ENCODE assay signal across 8 cellular contexts in the genomic region with DNA sequence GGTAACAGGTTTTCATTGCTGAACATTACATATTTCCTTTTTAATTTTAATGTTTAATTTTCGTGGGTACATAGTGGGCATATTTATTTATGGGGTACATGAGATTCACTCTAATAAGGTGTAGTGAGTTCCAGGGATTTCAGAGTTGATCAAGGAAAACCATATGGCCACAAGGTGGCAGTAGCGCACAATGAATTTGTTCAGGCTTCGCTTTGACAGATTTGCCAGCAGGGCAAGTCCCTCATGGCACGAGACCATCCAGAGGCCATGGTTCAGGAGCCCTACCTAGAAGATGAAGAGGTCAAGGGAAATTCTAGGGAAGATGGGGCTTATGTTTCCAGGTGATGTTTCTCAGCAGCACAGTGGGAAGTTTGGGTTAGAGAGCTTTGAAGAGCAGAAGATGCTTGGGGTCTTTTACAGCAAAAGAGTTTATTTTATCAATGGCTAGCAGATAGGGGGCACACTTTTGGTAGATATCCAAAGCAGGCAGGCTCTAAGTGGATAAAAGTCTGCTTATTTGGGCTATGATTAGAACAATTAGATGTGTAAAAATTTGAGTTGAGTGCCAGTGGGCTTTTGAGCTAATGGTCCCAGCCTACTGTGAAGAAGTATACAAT.
DNase-seq lines count a peak whose midpoint lies in the region; ATAC-seq and TF ChIP-seq lines count a peak whose summit lies in the region.

No MANE protein-coding gene starts in this region.

- TF ChIP-seq CTCF in DND-41 (IDR thresholded peaks at IDR 0.05; ENCODE audit: borderline replicate concordance, extremely low read depth, low read length, poor library complexity, severe bottlenecking): peak; percentile 84

- H4K20me1 ChIP-seq in DND-41 (ENCODE audit: insufficient read depth, low read length): no peaks in the 10 kb centered on the region

- H3K4me1 Mint-ChIP-seq in activated CD4-positive, alpha-beta T cell treated with anti-CD3 and anti-CD28 coated beads, Interleukin-2, amount 10 ng/mL, durations not matched to agents 24 days and 14 days: no peaks in the 10 kb centered on the region

- H2AFZ ChIP-seq in DND-41 (ENCODE audit: low read depth, low read length): no peak overlapping the region

- no peaks in the 10 kb centered on the region for H3K36me3 ChIP-seq in DND-41 (ENCODE audit: insufficient read depth, low read length)

- H3K27ac Mint-ChIP-seq in activated CD4-positive, alpha-beta T cell treated with anti-CD3 and anti-CD28 coated beads, Interleukin-2, amount 10 ng/mL, durations not matched to agents 24 days and 14 days: no peak overlapping the region

- H3K36me3 Mint-ChIP-seq in activated CD4-positive, alpha-beta T cell treated with anti-CD3 and anti-CD28 coated beads, Interleukin-2, amount 10 ng/mL, durations not matched to agents 24 days and 14 days (ENCODE audit: low read depth): no peaks in the 10 kb centered on the region

- no peak overlapping the region for H3K27ac ChIP-seq in DND-41 (ENCODE audit: low read length)

- H3K4me3 ChIP-seq in DND-41 (ENCODE audit: low read depth in 1 of 2, low read length in 2 of 2): no peak overlapping the region

- no peaks in the 10 kb centered on the region for H3K4me1 ChIP-seq in DND-41 (ENCODE audit: insufficient read depth, low read length)

- H3K79me2 ChIP-seq in DND-41 (ENCODE audit: insufficient read depth, low read length): no peaks in the 10 kb centered on the region

- intact Hi-C loops in activated CD4-positive, alpha-beta T cell treated with anti-CD3 and anti-CD28 coated beads, Interleukin-2, amount 10 ng/mL, durations not matched to agents 24 days and 14 days (cut with micrococcal nuclease): loop anchor here (2.0 to 5.0 kb wide), 3 partner anchors 547 to 1313 kb away; no protein-coding TSS in a partner anchor

- ATAC-seq in DND-41 (ENCODE audit: insufficient read depth, low read depth) (peak; percentile 63; the same call in 2 of the 3 replicates), GM18858 (IDR thresholded peaks at IDR 0.05; ENCODE audit: unreplicated experiment) (no peak)

- H3K27me3 Mint-ChIP-seq in activated CD4-positive, alpha-beta T cell treated with anti-CD3 and anti-CD28 coated beads, Interleukin-2, amount 10 ng/mL, durations not matched to agents 24 days and 14 days: no peaks in the 10 kb centered on the region

- H3K27me3 ChIP-seq in DND-41 (ENCODE audit: insufficient read depth, low read length, poor library complexity): no peaks in the 10 kb centered on the region

- no peak overlapping the region for H3K4me3 Mint-ChIP-seq in activated CD4-positive, alpha-beta T cell treated with anti-CD3 and anti-CD28 coated beads, Interleukin-2, amount 10 ng/mL, durations not matched to agents 24 days and 14 days

- no peaks in the 10 kb centered on the region for H3K9me3 Mint-ChIP-seq in activated CD4-positive, alpha-beta T cell treated with anti-CD3 and anti-CD28 coated beads, Interleukin-2, amount 10 ng/mL, durations not matched to agents 24 days and 14 days

- H3K9me3 ChIP-seq in DND-41 (ENCODE audit: insufficient read depth, low read length, severe bottlenecking): peaks cover 2% of the 10 kb centered on the region

- DNase-seq in DND-41: peak; percentile 62
- DNase-seq in H4 (ENCODE audit: low spot score): peak; percentile 78
- DNase-seq in NCI-H2029 treated with DMSO at 0.1 percent for 48 hours (lab: John Stamatoyannopoulos, UW): peak; percentile 24
- peak; percentile 84 for DNase-seq in activated CD4-positive, alpha-beta T cell treated with anti-CD3 and anti-CD28 coated beads, Interleukin-2, amount 10 ng/mL, durations not matched to agents 24 days and 14 days
- DNase-seq in glomerular endothelial cell (ENCODE audit: extremely low read depth, low read depth, low spot score): peak; percentile 9
- peak; percentile 24 for DNase-seq in stimulated activated CD4-positive, alpha-beta T cell treated with anti-CD3 and anti-CD28 coated beads, Interleukin-4, amount 100 ng/mL, for 24 hours
- no peak for DNase-seq in GM19240 (ENCODE audit: insufficient read length, low spot score)

- no peak overlapping the region for H3K4me2 ChIP-seq in DND-41 (ENCODE audit: insufficient read depth, low read length)

- no peak overlapping the region for H3K9ac ChIP-seq in DND-41 (ENCODE audit: low read depth, low read length)
